In genomic region chr11:121024989-121025388, GRCh38 we compare ENCODE assay signal across 8 cellular contexts. TPM values are rescaled to one million over a fixed set of nuclear protein-coding genes. Genes with fewer than 3 reads are reported as not detected.
DNase-seq lines count a peak whose midpoint lies in the region; ATAC-seq and TF ChIP-seq lines count a peak whose summit lies in the region.

No MANE protein-coding gene starts in this region.

- H3K4me3 Mint-ChIP-seq in brain, result peak overlapping the region; percentile 86 to 93 (median 90)

- H3K27ac Mint-ChIP-seq in brain, result peak overlapping the region; percentile 61 to 83 (median 79)

- peak overlapping the region; percentile 87 for H3K4me2 ChIP-seq in BLaER1

- peaks cover 26% of the 10 kb centered on the region for H3K4me1 ChIP-seq in BLaER1
- H3K4me1 ChIP-seq in HUES64 (ENCODE audit: insufficient read depth, low read length), result peaks cover 8% of the 10 kb centered on the region; the same call in 1 of the 2 replicates
- peaks cover 3% of the 10 kb centered on the region for H3K4me1 ChIP-seq in urinary bladder (ENCODE audit: insufficient read depth)

- peaks cover 5% of the 10 kb centered on the region for H3K36me3 Mint-ChIP-seq in brain

- 68% methylated on average over 3 of the region's 3 CpGs for WGBS in HUES64
- WGBS in urinary bladder, result 43% methylated on average over 3 of the region's 3 CpGs

- peaks cover 50% of the 10 kb centered on the region for H3K4me1 Mint-ChIP-seq in brain

- DNase-seq in left lobe of liver (ENCODE audit: low spot score) (no peak), DMS153 (lab: John Stamatoyannopoulos, UW) (no peak), CD1c-positive myeloid dendritic cell (ENCODE audit: extremely low spot score) (no peak)

- no peaks in the 10 kb centered on the region for H3K9me3 ChIP-seq in BLaER1
- H3K9me3 ChIP-seq in HUES64 (ENCODE audit: insufficient read depth, low read depth, low read length), result no peaks in the 10 kb centered on the region

- TF ChIP-seq CTCF in brain (conservative IDR thresholded peaks at IDR 0.05), result no peak

- H3K9ac ChIP-seq in BLaER1 (peak overlapping the region; percentile 88; the same call in 1 of the 2 replicates), HUES64 (ENCODE audit: low read depth, low read length) (peak overlapping the region; percentile 79; the same call in 1 of the 2 replicates)

- peak; percentile 36 for ATAC-seq in left lobe of liver
- no peak for ATAC-seq in HG02678 (IDR thresholded peaks at IDR 0.05; ENCODE audit: unreplicated experiment)

- no peaks in the 10 kb centered on the region for H3K9me3 Mint-ChIP-seq in brain

- no peaks in the 10 kb centered on the region for H3K27me3 Mint-ChIP-seq in brain

- H3K27me3 ChIP-seq in BLaER1 (no peaks in the 10 kb centered on the region), HUES64 (ENCODE audit: insufficient read depth, low read length) (no peaks in the 10 kb centered on the region)

- H3K4me3 ChIP-seq in BLaER1 (peak overlapping the region; percentile 84), HUES64 (ENCODE audit: low read length) (peak overlapping the region; percentile 69), urinary bladder (ENCODE audit: low read depth, low read length) (peak overlapping the region; percentile 79)

- peaks cover 59% of the 10 kb centered on the region for H4K20me1 ChIP-seq in BLaER1

- 0 out of 2 replicates have a peak overlapping the region, but pooled peaks have one; percentile 94 for H3K27ac ChIP-seq in BLaER1
- no peak overlapping the region for H3K27ac ChIP-seq in HUES64 (ENCODE audit: low read depth, low read length)
- H3K27ac ChIP-seq in urinary bladder (ENCODE audit: low read depth), result no peak overlapping the region

- H3K36me3 ChIP-seq in BLaER1 (0 out of 2 replicates have a peak, but pooled peaks cover 5% of the 10 kb centered on the region), HUES64 (ENCODE audit: insufficient read depth, low read length) (no peaks in the 10 kb centered on the region), urinary bladder (ENCODE audit: insufficient read depth) (peaks cover 2% of the 10 kb centered on the region)

RNA-seq across cellular contexts. Expression of gene TBCEL, which starts 1.1 kb away (rescaled TPM):
- polyA plus RNA-seq in HUES64 (2013, experiment 1 of 2), result 5.9 TPM
- 6.3 TPM for polyA plus RNA-seq in HUES64 (2013, experiment 2 of 2)
- 6.4 TPM for polyA plus RNA-seq in brain (ENCODE audit: insufficient read depth, low read depth, low replicate concordance)
- 20.5 TPM for total RNA-seq in left lobe of liver
- 57.0 TPM for total RNA-seq in urinary bladder
- polyA plus RNA-seq in urinary bladder, result 12.1 TPM
